ENCODE assay signal across 29 cellular contexts in genomic region chr19:1921326-1921725, GRCh38.
"Had no signal": no experiment of that assay in that cellular context is flagged by ENCODE, and none has a peak within 500 bp of the region (broad histone marks: within the 10 kb centered on the region; RNA-seq: fewer than 3 reads in every experiment).

No MANE protein-coding gene starts in this region.

- H3K9me3 Mint-ChIP-seq: activated CD4-positive, alpha-beta T cell treated with anti-CD3 and anti-CD28 coated beads, Interleukin-2, amount 10 ng/mL, durations not matched to agents 24 days and 14 days; activated CD8-positive, alpha-beta T cell treated with anti-CD3 and anti-CD28 coated beads for 36 hours; activated naive CD4-positive, alpha-beta T cell treated with anti-CD3 and anti-CD28 coated beads for 36 hours; activated naive CD8-positive, alpha-beta T cell treated with anti-CD3 and anti-CD28 coated beads for 36 hours; activated T-helper 1 cell treated with anti-CD3 and anti-CD28 coated beads, Interleukin-12 subunit alpha, Interleukin-12 subunit beta, Interleukin-2, Interleukin-4 antibody, amounts not matched to agents 30 ng/mL and 10 ng/mL and 1 ng/mL, durations not matched to agents 14 hours and 24 hours and 36 hours; natural killer cell treated with Interleukin-12 subunit alpha and Interleukin-12 subunit beta and Interleukin-15 and Interleukin-18, amount 100 ng/mL, for 72 hours; stimulated activated effector memory CD8-positive, alpha-beta T cell treated with anti-CD3 and anti-CD28 coated beads, Interleukin-12 subunit alpha, Interleukin-12 subunit beta, amount 100 ng/mL, for 72 hours; stimulated activated naive CD8-positive, alpha-beta T cell treated with anti-CD3 and anti-CD28 coated beads, Interleukin-15, amount 100 ng/mL, for 72 hours had no signal

- H3K27me3 ChIP-seq: adrenal gland, body of pancreas, sigmoid colon, thyroid gland, upper lobe of left lung had no signal

- H3K27ac Mint-ChIP-seq: activated CD4-positive, alpha-beta T cell treated with anti-CD3 and anti-CD28 coated beads, Interleukin-2, amount 10 ng/mL, durations not matched to agents 24 days and 14 days; activated CD8-positive, alpha-beta T cell treated with anti-CD3 and anti-CD28 coated beads for 36 hours; activated naive CD4-positive, alpha-beta T cell treated with anti-CD3 and anti-CD28 coated beads for 36 hours; activated naive CD8-positive, alpha-beta T cell treated with anti-CD3 and anti-CD28 coated beads for 36 hours; activated T-helper 1 cell treated with anti-CD3 and anti-CD28 coated beads, Interleukin-12 subunit alpha, Interleukin-12 subunit beta, Interleukin-2, Interleukin-4 antibody, amounts not matched to agents 30 ng/mL and 10 ng/mL and 1 ng/mL, durations not matched to agents 14 hours and 24 hours and 36 hours; natural killer cell treated with Interleukin-12 subunit alpha and Interleukin-12 subunit beta and Interleukin-15 and Interleukin-18, amount 100 ng/mL, for 72 hours; progenitor cell of endocrine pancreas; stimulated activated effector memory CD8-positive, alpha-beta T cell treated with anti-CD3 and anti-CD28 coated beads, Interleukin-12 subunit alpha, Interleukin-12 subunit beta, amount 100 ng/mL, for 72 hours; stimulated activated naive CD8-positive, alpha-beta T cell treated with anti-CD3 and anti-CD28 coated beads, Interleukin-15, amount 100 ng/mL, for 72 hours had no signal

- DNase-seq: activated CD4-positive, alpha-beta T cell treated with anti-CD3 and anti-CD28 coated beads, Interleukin-2, amount 10 ng/mL, durations not matched to agents 24 days and 14 days; activated CD4-positive, CD25-positive, alpha-beta regulatory T cell treated with anti-CD3 and anti-CD28 coated beads, Interleukin-2, amount 50 U/mL, for 72 hours; activated CD8-positive, alpha-beta T cell treated with anti-CD3 and anti-CD28 coated beads for 36 hours; activated effector memory CD4-positive, alpha-beta T cell treated with anti-CD3 and anti-CD28 coated beads, Interleukin-2, amount 50 U/mL, for 16 hours; activated naive CD4-positive, alpha-beta T cell treated with anti-CD3 and anti-CD28 coated beads for 36 hours; activated naive CD8-positive, alpha-beta T cell treated with anti-CD3 and anti-CD28 coated beads for 36 hours; activated T-cell treated with anti-CD3 and anti-CD28 coated beads for 4 hours; adrenal gland; aorta; body of pancreas; effector CD8-positive, alpha-beta T cell; left ventricle myocardium inferior; mucosa of descending colon; sigmoid colon; small intestine; stimulated activated CD4-positive, alpha-beta T cell treated with anti-CD3 and anti-CD28 coated beads, Interleukin-4, amount 100 ng/mL, for 24 hours; stimulated activated naive CD8-positive, alpha-beta T cell treated with anti-CD3 and anti-CD28 coated beads, Interleukin-15, amount 100 ng/mL, for 72 hours; substantia nigra; thyroid gland had no signal

- H3K27me3 Mint-ChIP-seq: activated CD4-positive, alpha-beta T cell treated with anti-CD3 and anti-CD28 coated beads, Interleukin-2, amount 10 ng/mL, durations not matched to agents 24 days and 14 days; activated CD8-positive, alpha-beta T cell treated with anti-CD3 and anti-CD28 coated beads for 36 hours; activated naive CD8-positive, alpha-beta T cell treated with anti-CD3 and anti-CD28 coated beads for 36 hours; natural killer cell treated with Interleukin-12 subunit alpha and Interleukin-12 subunit beta and Interleukin-15 and Interleukin-18, amount 100 ng/mL, for 72 hours; progenitor cell of endocrine pancreas; stimulated activated naive CD8-positive, alpha-beta T cell treated with anti-CD3 and anti-CD28 coated beads, Interleukin-15, amount 100 ng/mL, for 72 hours had no signal

- H3K4me3 Mint-ChIP-seq: activated CD4-positive, alpha-beta T cell treated with anti-CD3 and anti-CD28 coated beads, Interleukin-2, amount 10 ng/mL, durations not matched to agents 24 days and 14 days; activated CD8-positive, alpha-beta T cell treated with anti-CD3 and anti-CD28 coated beads for 36 hours; activated naive CD4-positive, alpha-beta T cell treated with anti-CD3 and anti-CD28 coated beads for 36 hours; activated naive CD8-positive, alpha-beta T cell treated with anti-CD3 and anti-CD28 coated beads for 36 hours; activated T-helper 1 cell treated with anti-CD3 and anti-CD28 coated beads, Interleukin-12 subunit alpha, Interleukin-12 subunit beta, Interleukin-2, Interleukin-4 antibody, amounts not matched to agents 30 ng/mL and 10 ng/mL and 1 ng/mL, durations not matched to agents 14 hours and 24 hours and 36 hours; natural killer cell treated with Interleukin-12 subunit alpha and Interleukin-12 subunit beta and Interleukin-15 and Interleukin-18, amount 100 ng/mL, for 72 hours; stimulated activated effector memory CD8-positive, alpha-beta T cell treated with anti-CD3 and anti-CD28 coated beads, Interleukin-12 subunit alpha, Interleukin-12 subunit beta, amount 100 ng/mL, for 72 hours; stimulated activated naive CD8-positive, alpha-beta T cell treated with anti-CD3 and anti-CD28 coated beads, Interleukin-15, amount 100 ng/mL, for 72 hours had no signal

- H3K4me1 ChIP-seq: adrenal gland, body of pancreas, left ventricle myocardium inferior, sigmoid colon, thyroid gland, upper lobe of left lung had no signal

- FAIRE-seq: colon, endometrium, frontal cortex, islet of Langerhans, small intestine had no signal

- H3K9me3 ChIP-seq: adrenal gland, body of pancreas, left ventricle myocardium inferior, mucosa of descending colon, sigmoid colon, thyroid gland, upper lobe of left lung had no signal

- ATAC-seq: body of pancreas; mucosa of descending colon; natural killer cell treated with Interleukin-12 subunit alpha and Interleukin-12 subunit beta and Interleukin-15 and Interleukin-18, amount 100 ng/mL, for 72 hours; stimulated activated naive CD8-positive, alpha-beta T cell treated with anti-CD3 and anti-CD28 coated beads, Interleukin-15, amount 100 ng/mL, for 72 hours had no signal

- H3K4me3 ChIP-seq: adrenal gland, body of pancreas, left ventricle myocardium inferior, mucosa of descending colon, sigmoid colon, thyroid gland, upper lobe of left lung had no signal

- H3K27ac ChIP-seq: adrenal gland, body of pancreas, epithelial cell of prostate, left ventricle myocardium inferior, sigmoid colon, thyroid gland, upper lobe of left lung had no signal

- H3K36me3 Mint-ChIP-seq: natural killer cell treated with Interleukin-12 subunit alpha and Interleukin-12 subunit beta and Interleukin-15 and Interleukin-18, amount 100 ng/mL, for 72 hours had no signal
